9 cellular contexts compared by ENCODE assay signal in genomic region chr3:47476644-47477199, GRCh38. TPM values are rescaled to one million over a fixed set of nuclear protein-coding genes. Genes with fewer than 3 reads are reported as not detected.
DNase-seq lines count a peak whose midpoint lies in the region; ATAC-seq and TF ChIP-seq lines count a peak whose summit lies in the region.
"Had no signal": no experiment of that assay in that cellular context is flagged by ENCODE, and none has a peak within 500 bp of the region (broad histone marks: within the 10 kb centered on the region; RNA-seq: fewer than 3 reads in every experiment).

No MANE protein-coding gene starts in this region.

- WGBS in mesendoderm (ENCODE audit: extremely low coverage, insufficient coverage, low lambda C conversion rate): no CpG with 5 or more reads among the region's 11 CpGs
- 68 to 77% methylated on average over 11 of the region's 11 CpGs for WGBS in testis, 2 donors

- H3K9me3 Mint-ChIP-seq in activated T-cell treated with anti-CD3 and anti-CD28 coated beads, Interleukin-2, amount 50 U/mL, for 24 hours: no peaks in the 10 kb centered on the region
- no peaks in the 10 kb centered on the region for H3K9me3 Mint-ChIP-seq in activated naive CD8-positive, alpha-beta T cell treated with anti-CD3 and anti-CD28 coated beads, Interleukin-2, amount 50 U/mL, for 24 hours

- no peak for ATAC-seq in activated naive CD8-positive, alpha-beta T cell treated with anti-CD3 and anti-CD28 coated beads, Interleukin-2, amount 50 U/mL, for 24 hours

- no peak overlapping the region for H3K4me2 ChIP-seq in mesendoderm (ENCODE audit: low read length)

- H2BK15ac ChIP-seq in mesendoderm (replicated peaks; ENCODE audit: low read depth): no peak overlapping the region

- intact Hi-C loops in testis (cut with DNase I; ENCODE audit: low total_unique reads): loop anchor here (5.0 kb wide), 1 partner anchor 54 kb away; no protein-coding TSS in a partner anchor

- no peak overlapping the region for H3K9ac ChIP-seq in mesendoderm (ENCODE audit: low read length)

- no peaks in the 10 kb centered on the region for H3K27me3 Mint-ChIP-seq in activated T-cell treated with anti-CD3 and anti-CD28 coated beads, Interleukin-2, amount 50 U/mL, for 24 hours
- H3K27me3 Mint-ChIP-seq in activated naive CD8-positive, alpha-beta T cell treated with anti-CD3 and anti-CD28 coated beads, Interleukin-2, amount 50 U/mL, for 24 hours: no peaks in the 10 kb centered on the region

- peak overlapping the region; percentile 96 for H3K4me3 Mint-ChIP-seq in activated T-cell treated with anti-CD3 and anti-CD28 coated beads, Interleukin-2, amount 50 U/mL, for 24 hours
- peak overlapping the region; percentile 79 for H3K4me3 Mint-ChIP-seq in activated naive CD8-positive, alpha-beta T cell treated with anti-CD3 and anti-CD28 coated beads, Interleukin-2, amount 50 U/mL, for 24 hours

- no peak overlapping the region for H4K8ac ChIP-seq in mesendoderm (ENCODE audit: low read depth, low read length)

- no peaks in the 10 kb centered on the region for H3K9me3 ChIP-seq in testis

- H3K4me1 ChIP-seq in mesendoderm (ENCODE audit: control insufficient read depth, low read depth, low read length): peaks cover 2% of the 10 kb centered on the region
- peaks cover 23% of the 10 kb centered on the region for H3K4me1 ChIP-seq in testis

- peaks cover 23% of the 10 kb centered on the region for H3K79me2 ChIP-seq in mesendoderm (ENCODE audit: control insufficient read depth, insufficient read depth, low read length)

- TF ChIP-seq POLR2A in testis (IDR thresholded peaks at IDR 0.05): no peak

- no peak overlapping the region for H2BK120ac ChIP-seq in mesendoderm (ENCODE audit: low read depth, low read length)

- H3K27ac Mint-ChIP-seq in activated T-cell treated with anti-CD3 and anti-CD28 coated beads, Interleukin-2, amount 50 U/mL, for 24 hours: peak overlapping the region; percentile 95
- peak overlapping the region; percentile 90 for H3K27ac Mint-ChIP-seq in activated naive CD8-positive, alpha-beta T cell treated with anti-CD3 and anti-CD28 coated beads, Interleukin-2, amount 50 U/mL, for 24 hours

- H3K56ac ChIP-seq in mesendoderm (ENCODE audit: low read length): peak overlapping the region; percentile 28

- H3K18ac ChIP-seq in mesendoderm (ENCODE audit: low read length): no peak overlapping the region

- peaks cover 36% of the 10 kb centered on the region for H3K4me1 Mint-ChIP-seq in activated T-cell treated with anti-CD3 and anti-CD28 coated beads, Interleukin-2, amount 50 U/mL, for 24 hours (ENCODE audit: low read depth)
- peaks cover 37% of the 10 kb centered on the region for H3K4me1 Mint-ChIP-seq in activated naive CD8-positive, alpha-beta T cell treated with anti-CD3 and anti-CD28 coated beads, Interleukin-2, amount 50 U/mL, for 24 hours

- no peaks in the 10 kb centered on the region for H3K36me3 ChIP-seq in mesendoderm (ENCODE audit: control insufficient read depth, insufficient read depth, low read length)
- H3K36me3 ChIP-seq in testis (ENCODE audit: low read depth, missing control alignments): no peaks in the 10 kb centered on the region

- H3K4me3 ChIP-seq in mesendoderm (ENCODE audit: low read length): no peak overlapping the region
- peak overlapping the region in 1 of 2 donors; percentile 88 for H3K4me3 ChIP-seq in testis

- no peak overlapping the region for H4K5ac ChIP-seq in mesendoderm (ENCODE audit: low read length)

- H3K36me3 Mint-ChIP-seq in activated T-cell treated with anti-CD3 and anti-CD28 coated beads, Interleukin-2, amount 50 U/mL, for 24 hours (ENCODE audit: low read depth): peaks cover 13% of the 10 kb centered on the region
- H3K36me3 Mint-ChIP-seq in activated naive CD8-positive, alpha-beta T cell treated with anti-CD3 and anti-CD28 coated beads, Interleukin-2, amount 50 U/mL, for 24 hours (ENCODE audit: low read depth): no peaks in the 10 kb centered on the region

- TF ChIP-seq CTCF in testis (IDR thresholded peaks at IDR 0.05): no peak

- H2BK5ac ChIP-seq in mesendoderm (ENCODE audit: low read length): no peak overlapping the region

- peak; percentile 36 for DNase-seq in activated T-cell treated with anti-CD3 and anti-CD28 coated beads, Interleukin-2, amount 50 U/mL, for 24 hours
- DNase-seq in activated T-cell treated with anti-CD3 and anti-CD28 coated beads for 4 hours (no peak), mesendoderm (no peak), testis (peak; percentile 12), A172 (ENCODE audit: low spot score) (no peak), NCI-H510A (lab: John Stamatoyannopoulos, UW) (no peak), NCI-H526 treated with DMSO at 0.1 percent for 48 hours (lab: John Stamatoyannopoulos, UW) (no peak)
- DNase-seq in activated naive CD8-positive, alpha-beta T cell treated with anti-CD3 and anti-CD28 coated beads, Interleukin-2, amount 50 U/mL, for 24 hours: no peak
- DNase-seq: effector CD8-positive, alpha-beta T cell had no signal

- H3K27ac ChIP-seq in mesendoderm (ENCODE audit: low read depth, low read length): no peak overlapping the region
- peak overlapping the region; percentile 28 to 78 for H3K27ac ChIP-seq in testis

- H3K27me3 ChIP-seq in mesendoderm (ENCODE audit: insufficient read depth, low read length, poor library complexity): no peaks in the 10 kb centered on the region
- no peaks in the 10 kb centered on the region for H3K27me3 ChIP-seq in testis

- peaks cover 7% of the 10 kb centered on the region for H3K79me1 ChIP-seq in mesendoderm (ENCODE audit: low read length)

- no peak overlapping the region for H3K23ac ChIP-seq in mesendoderm (ENCODE audit: low read length)

- no peak overlapping the region for H3K4ac ChIP-seq in mesendoderm (ENCODE audit: low read depth, low read length)

- H2AK5ac ChIP-seq in mesendoderm (ENCODE audit: low read length): no peak overlapping the region

RNA-seq across cellular contexts. Expression of gene SCAP, which starts 1.0 kb away (rescaled TPM):
- 35.7 TPM for polyA plus RNA-seq in mesendoderm (2013, experiment 1 of 2)
- 36.1 TPM for polyA plus RNA-seq in mesendoderm (2013, experiment 2 of 2)
- 100 to 1,000 TPM; 276 to 313 TPM for total RNA-seq in testis
- 120 TPM for polyA plus RNA-seq in testis (ENCODE audit: insufficient read depth, low read depth, low replicate concordance)
- 55.1 and 60.6 TPM in 2 replicates for total RNA-seq in A172 (2014; rRNA removed; shearing (Covaris generic))

RNA-seq across cellular contexts. Expression of gene ELP6, which starts 36.8 kb away (rescaled TPM):
- polyA plus RNA-seq in mesendoderm (2013, experiment 1 of 2): 32.6 TPM
- 31.1 TPM for polyA plus RNA-seq in mesendoderm (2013, experiment 2 of 2)
- total RNA-seq in testis: 10 to 100 TPM; 39.7 to 44.1 TPM
- 68.4 TPM for polyA plus RNA-seq in testis (ENCODE audit: insufficient read depth, low read depth, low replicate concordance)
- 31.0 and 31.5 TPM in 2 replicates for total RNA-seq in A172 (2014; rRNA removed; shearing (Covaris generic))

Comparison
In these comparisons a context has a peak if more than half of its experiments do, and no peak if none do; other contexts are left out.
1. DNase-seq: peak in activated T-cell treated with anti-CD3 and anti-CD28 coated beads, Interleukin-2, amount 50 U/mL, for 24 hours (single experiment) and testis (single experiment); none in activated T-cell treated with anti-CD3 and anti-CD28 coated beads for 4 hours (single experiment), activated naive CD8-positive, alpha-beta T cell treated with anti-CD3 and anti-CD28 coated beads, Interleukin-2, amount 50 U/mL, for 24 hours (single experiment), mesendoderm (single experiment), A172 (single experiment), NCI-H510A (single experiment) and NCI-H526 treated with DMSO at 0.1 percent for 48 hours (single experiment).